ENCODE assay signal across 17 cellular contexts in genomic region chr13:98309569-98310335, GRCh38.
DNase-seq lines count a peak whose midpoint lies in the region; TF ChIP-seq lines count a peak whose summit lies in the region.
"Had no signal": no experiment of that assay in that cellular context is flagged by ENCODE, and none has a peak within 500 bp of the region (broad histone marks: within the 10 kb centered on the region; RNA-seq: fewer than 3 reads in every experiment).

No MANE protein-coding gene starts in this region.

- H3K27ac ChIP-seq in BLaER1 treated with 17β-estradiol and CSF1 and Interleukin-3, amounts not matched to agents 10 nM and 100 nM: peak overlapping the region in 8 of 11 experiments; percentile 16 to 63 (median 32); a peak in 12 of 22 replicates
- peak overlapping the region; percentile 73 for H3K27ac ChIP-seq in angular gyrus (ENCODE audit: low read depth, low read length)
- H3K27ac ChIP-seq: Peyer's patch had no signal

- H3K36me3 ChIP-seq in BLaER1 treated with 17β-estradiol and CSF1 and Interleukin-3, amounts not matched to agents 10 nM and 100 nM: peaks cover 0 to 12% (median 0%) of the 10 kb centered on the region in 11 experiments; a peak in 1 of 22 replicates
- H3K36me3 ChIP-seq in HAP-1 (replicated peaks): no peaks in the 10 kb centered on the region
- H3K36me3 ChIP-seq: Peyer's patch had no signal

- H3K9me3 ChIP-seq in BLaER1 treated with 17β-estradiol and CSF1 and Interleukin-3, amounts not matched to agents 10 nM and 100 nM (replicated peaks in 1 of 11): peaks cover 0 to 13% (median 5%) of the 10 kb centered on the region in 11 experiments; a peak in 6 of 22 replicates
- H3K9me3 ChIP-seq in HAP-1: no peaks in the 10 kb centered on the region
- H3K9me3 ChIP-seq: Peyer's patch had no signal

- H3K4me3 ChIP-seq in BLaER1 treated with 17β-estradiol and CSF1 and Interleukin-3, amounts not matched to agents 10 nM and 100 nM: peak overlapping the region in 1 of 10 experiments; percentile 2; a peak in 2 of 20 replicates
- H3K4me3 ChIP-seq in HAP-1: no peak overlapping the region
- H3K4me3 ChIP-seq: GM12878, Peyer's patch had no signal

- H3K4me3 Mint-ChIP-seq in nephron: no peak overlapping the region

- no peaks in the 10 kb centered on the region for H3K27me3 Mint-ChIP-seq in nephron (ENCODE audit: low read depth)

- no peaks in the 10 kb centered on the region for H3K9me3 Mint-ChIP-seq in nephron

- H3K27me3 ChIP-seq in BLaER1 treated with 17β-estradiol and CSF1 and Interleukin-3, amounts not matched to agents 10 nM and 100 nM: no peaks in the 10 kb centered on the region
- H3K27me3 ChIP-seq in HAP-1 (ENCODE audit: low read depth): no peaks in the 10 kb centered on the region
- H3K27me3 ChIP-seq: Peyer's patch had no signal

- DNase-seq in HAP-1 (ENCODE audit: low spot score in 2 of 2) (peak; percentile 24 to 56), NCI-H774 (lab: John Stamatoyannopoulos, UW) (no peak), NCI-H2227 treated with DMSO at 0.1 percent for 48 hours (lab: John Stamatoyannopoulos, UW) (no peak), NCI-H2029 (lab: John Stamatoyannopoulos, UW) (no peak), cerebellum (ENCODE audit: low spot score) (no peak)
- DNase-seq: ACHN, DMS53, KG1, NCI-H1092, NCI-H2107, NCI-H345, Peyer's patch, SHP77 treated with DMSO at 0.1 percent for 48 hours had no signal

- H4K20me1 ChIP-seq in BLaER1 treated with 17β-estradiol and CSF1 and Interleukin-3, amounts not matched to agents 10 nM and 100 nM: peaks cover 0 to 49% (median 0%) of the 10 kb centered on the region in 11 experiments; a peak in 2 of 22 replicates

- in situ Hi-C loops in HAP-1 (cut with MboI; ENCODE audit: low sequenced_read_pairs): no loop called here

- peak overlapping the region; percentile 52 to 89 (median 71) for H3K4me2 ChIP-seq in BLaER1 treated with 17β-estradiol and CSF1 and Interleukin-3, amounts not matched to agents 10 nM and 100 nM

- peaks cover 57% of the 10 kb centered on the region for H3K4me1 Mint-ChIP-seq in nephron

- H3K4me1 ChIP-seq in BLaER1 treated with 17β-estradiol and CSF1 and Interleukin-3, amounts not matched to agents 10 nM and 100 nM: peaks cover 41 to 78% (median 64%) of the 10 kb centered on the region in 10 experiments
- H3K4me1 ChIP-seq in HAP-1: peaks cover 5% of the 10 kb centered on the region; the same call in 1 of the 2 replicates

- peak overlapping the region in 5 of 11 experiments; percentile 19 to 55 (median 45); a peak in 8 of 22 replicates for H3K9ac ChIP-seq in BLaER1 treated with 17β-estradiol and CSF1 and Interleukin-3, amounts not matched to agents 10 nM and 100 nM

- no peak for TF ChIP-seq CTCF in nephron (IDR thresholded peaks at IDR 0.05; ENCODE audit: unreplicated experiment in 3 of 3)

- peaks cover 33% of the 10 kb centered on the region for H3K36me3 Mint-ChIP-seq in nephron (ENCODE audit: low read depth)

- H3K27ac Mint-ChIP-seq in nephron: peak overlapping the region; percentile 80 to 92 (median 82)

Comparison
In these comparisons a context has a peak if more than half of its experiments do, and no peak if none do; other contexts are left out.
1. DNase-seq: peak in HAP-1 (2 of 2); none in NCI-H774 (single experiment), NCI-H2227 treated with DMSO at 0.1 percent for 48 hours (single experiment), NCI-H2029 (single experiment) and cerebellum (single experiment).